ENCODE assay signal across 27 cellular contexts in the genomic region with DNA sequence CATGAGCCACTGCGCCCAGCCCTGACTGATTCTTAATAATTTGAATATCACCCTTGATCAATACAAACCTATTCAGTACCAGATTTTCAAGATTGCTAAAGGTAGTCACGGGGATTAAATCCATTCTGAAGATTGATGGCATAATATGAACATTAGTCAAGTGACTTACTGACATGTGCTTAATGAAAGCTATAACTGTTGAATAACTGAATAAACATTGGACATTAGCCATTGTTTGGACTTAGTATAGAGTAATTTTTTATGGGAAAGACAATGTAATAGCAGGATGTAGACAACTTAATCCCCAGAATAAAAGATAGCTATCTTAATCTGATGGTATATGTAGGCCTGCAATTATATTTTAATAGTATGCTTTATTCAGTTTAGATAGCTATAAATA.
"Had no signal": no experiment of that assay in that cellular context is flagged by ENCODE, and none has a peak within 500 bp of the region (broad histone marks: within the 10 kb centered on the region; RNA-seq: fewer than 3 reads in every experiment).

No MANE protein-coding gene starts in this region.

- ATAC-seq: activated CD4-positive, CD25-positive, alpha-beta regulatory T cell treated with anti-CD3 and anti-CD28 coated beads, Interleukin-2, amount 50 U/mL, for 24 hours; activated CD8-positive, alpha-beta T cell treated with anti-CD3 and anti-CD28 coated beads for 36 hours; activated T-cell treated with anti-CD3 and anti-CD28 coated beads, Interleukin-2, amount 50 U/mL, for 4 hours; activated T-helper 17 cell treated with anti-CD3 and anti-CD28 coated beads, Interleukin-2, amount 50 U/mL, for 72 hours; foreskin keratinocyte; gastrocnemius medialis; heart left ventricle had no signal

- DNase-seq: activated B cell treated with CpG ODN at 0.5 μM for 24 hours; activated CD4-positive, alpha-beta T cell treated with anti-CD3 and anti-CD28 coated beads for 48 hours; activated CD4-positive, alpha-beta T cell treated with anti-CD3 and anti-CD28 coated beads, Interleukin-2, amount 50 U/mL, for 1 hour; activated CD4-positive, alpha-beta T cell treated with anti-CD3 and anti-CD28 coated beads, Interleukin-2, amount 50 U/mL, for 48 hours; activated CD8-positive, alpha-beta memory T cell treated with anti-CD3 and anti-CD28 coated beads for 24 hours; activated CD8-positive, alpha-beta T cell treated with anti-CD3 and anti-CD28 coated beads for 36 hours; activated effector memory CD4-positive, alpha-beta T cell treated with Interleukin-2 at 50 U/mL for 16 hours; activated gamma-delta T cell treated with Interleukin-2 at 50 U/mL for 16 hours; activated naive CD4-positive, alpha-beta T cell treated with anti-CD3 and anti-CD28 coated beads, Interleukin-2, amount 50 U/mL, for 16 hours; activated naive CD4-positive, alpha-beta T cell treated with Interleukin-2 at 50 U/mL for 16 hours; activated T-cell treated with anti-CD3 and anti-CD28 coated beads, Interleukin-2, amount 50 U/mL, for 4 hours; amniotic stem cell; anterior cingulate cortex; brain microvascular endothelial cell; dorsolateral prefrontal cortex; effector memory CD4-positive, alpha-beta T cell; endodermal cell; foreskin keratinocyte; gastrocnemius medialis; glutamatergic neuron; heart left ventricle; T1000; WERI-Rb-1 had no signal

- H3K27ac ChIP-seq: brain microvascular endothelial cell, coronary artery, dorsolateral prefrontal cortex, esophagus muscularis mucosa, foreskin keratinocyte, gastrocnemius medialis, heart left ventricle, WERI-Rb-1 had no signal
